Comparison of ENCODE assay signal across 8 cellular contexts in genomic region chr12:49094104-49094948, GRCh38. TPM values are rescaled to one million over a fixed set of nuclear protein-coding genes. Genes with fewer than 3 reads are reported as not detected.
A peak's percentile ranks its signal among the peaks of the same experiment; 100 is the strongest.
DNase-seq lines count a peak whose midpoint lies in the region; ATAC-seq and TF ChIP-seq lines count a peak whose summit lies in the region.

Gene DHH (minus strand): TSS chr12:49094801. CDS start chr12:49094512, 289 bp downstream.

- no peaks in the 10 kb centered on the region for H3K9me3 Mint-ChIP-seq in activated T-cell treated with anti-CD3 and anti-CD28 coated beads, Interleukin-2, amount 50 U/mL, for 24 hours
- no peaks in the 10 kb centered on the region for H3K9me3 Mint-ChIP-seq in WTC11

- H3K27ac ChIP-seq in testis: peak within 1 kb of the TSS in 1 of 2 donors; percentile 3

- no peaks in the 10 kb centered on the region for H3K36me3 ChIP-seq in testis (ENCODE audit: low read depth, missing control alignments)

- peaks cover 58% of the 10 kb centered on the region for H3K27me3 Mint-ChIP-seq in activated T-cell treated with anti-CD3 and anti-CD28 coated beads, Interleukin-2, amount 50 U/mL, for 24 hours
- peaks cover 66% of the 10 kb centered on the region for H3K27me3 Mint-ChIP-seq in WTC11 (ENCODE audit: low read depth)

- CTCF ChIA-PET in WTC11 (lab: Charles Lee): interaction anchor here (0.6 to 4.6 kb wide), 20 partner anchors 9 to 141 kb away, joined by 3 to 64 read pairs (median 4); partner anchors contain the start of genes RHEBL1, TUBA1B and WNT1

- 0 to 3% methylated on average over 10 to 40 of the region's 49 CpGs for WGBS in testis, 2 donors

- no peaks in the 10 kb centered on the region for H3K27me3 ChIP-seq in testis

- POLR2A ChIA-PET in WTC11 (lab: Charles Lee): interaction anchor here (0.6 kb wide), 1 partner anchor 116 kb away, joined by 3 read pairs; the partner anchor contains the start of gene WNT1

- H3K27ac Mint-ChIP-seq in activated T-cell treated with anti-CD3 and anti-CD28 coated beads, Interleukin-2, amount 50 U/mL, for 24 hours: no peak within 1 kb of the TSS
- no peak within 1 kb of the TSS for H3K27ac Mint-ChIP-seq in WTC11

- peaks cover 36% of the 10 kb centered on the region for H3K4me1 Mint-ChIP-seq in activated T-cell treated with anti-CD3 and anti-CD28 coated beads, Interleukin-2, amount 50 U/mL, for 24 hours (ENCODE audit: low read depth)
- H3K4me1 Mint-ChIP-seq in WTC11: peaks cover 45% of the 10 kb centered on the region

- peaks cover 32% of the 10 kb centered on the region for H3K4me1 ChIP-seq in testis

- ATAC-seq in WTC11 (peak; percentile 34), HG03342 (IDR thresholded peaks at IDR 0.05; ENCODE audit: unreplicated experiment) (no peak)

- TF ChIP-seq CTCF in WTC11 (IDR thresholded peaks at IDR 0.05): no peak
- TF ChIP-seq CTCF in testis (IDR thresholded peaks at IDR 0.05): no peak

- intact Hi-C loops in testis (cut with DNase I; ENCODE audit: low total_unique reads): no loop called here

- TF ChIP-seq POLR2A in testis (IDR thresholded peaks at IDR 0.05): no peak

- peak; percentile 36 for DNase-seq in activated T-cell treated with anti-CD3 and anti-CD28 coated beads, Interleukin-2, amount 50 U/mL, for 24 hours
- DNase-seq in activated T-cell treated with anti-CD3 and anti-CD28 coated beads for 4 hours: no peak
- DNase-seq in WTC11 (ENCODE audit: low spot score): peak; percentile 72
- peak; percentile 70 for DNase-seq in iPS-NIHi7 (ENCODE audit: extremely low spot score)
- DNase-seq in testis: peak; percentile 90
- no peak for DNase-seq in SKM-1 (lab: John Stamatoyannopoulos, UW; ENCODE audit: unreplicated experiment)
- DNase-seq in ureter (ENCODE audit: low spot score): no peak

- H3K36me3 Mint-ChIP-seq in activated T-cell treated with anti-CD3 and anti-CD28 coated beads, Interleukin-2, amount 50 U/mL, for 24 hours (ENCODE audit: low read depth): peaks cover 21% of the 10 kb centered on the region
- H3K36me3 Mint-ChIP-seq in WTC11: peaks cover 5% of the 10 kb centered on the region; the same call in 1 of the 2 replicates

- H3K4me3 ChIP-seq in testis: peak within 1 kb of the TSS; percentile 32 to 52

- H3K9me3 ChIP-seq in testis: no peaks in the 10 kb centered on the region

- H3K4me3 Mint-ChIP-seq in activated T-cell treated with anti-CD3 and anti-CD28 coated beads, Interleukin-2, amount 50 U/mL, for 24 hours: no peak within 1 kb of the TSS
- peak within 1 kb of the TSS; percentile 55 for H3K4me3 Mint-ChIP-seq in WTC11

TF ChIP-seq in WTC11, 78 proteins besides CTCF, POLR2A, EP300 and RAD21:
- TF ChIP-seq TEAD4 (CRISPR knock-in tag; IDR thresholded peaks at IDR 0.05) (no peak), EMX1 (CRISPR knock-in tag; IDR thresholded peaks at IDR 0.05) (no peak), FOXP1 (CRISPR knock-in tag; IDR thresholded peaks at IDR 0.05; ENCODE audit: borderline replicate concordance) (0 out of 2 replicates have a peak, but pooled peaks have one; percentile 5), SP1 (CRISPR knock-in tag; conservative IDR thresholded peaks at IDR 0.05) (no peak), CREM (CRISPR knock-in tag; IDR thresholded peaks at IDR 0.05) (no peak)

RNA-seq across cellular contexts. Expression of gene DHH, which starts in this region (rescaled TPM):
- total RNA-seq in WTC11 (2021) (0.15 TPM in 1 of 3 replicates, not detected in the others), testis (100 to 1,000 TPM in 1 of 2 donors, 10 to 100 TPM in 1; 97.6 to 148 TPM), ureter (0.70 TPM)
- 40.0 TPM for polyA plus RNA-seq in testis (ENCODE audit: insufficient read depth, low read depth, low replicate concordance)

Comparison
In these comparisons a context has a peak if more than half of its experiments do, and no peak if none do; other contexts are left out.
1. RNA of gene DHH (total RNA-seq): 97.6 to 148 TPM in testis; 0.70 TPM in ureter (single experiment) and 0.15 TPM in WTC11; every median in the first group is over 10 times any median in the second.
2. DNase-seq: peak in activated T-cell treated with anti-CD3 and anti-CD28 coated beads, Interleukin-2, amount 50 U/mL, for 24 hours (single experiment), iPS-NIHi7 (single experiment) and testis (single experiment); none in activated T-cell treated with anti-CD3 and anti-CD28 coated beads for 4 hours (single experiment), SKM-1 (single experiment) and ureter (single experiment).
3. Peak in DNase-seq and ATAC-seq in WTC11; RNA of the gene not detected or under 1 TPM.